In genomic region chr11:63838682-63839507, GRCh38 we compare ENCODE assay signal across 1 cellular context.
A peak's percentile ranks its signal among the peaks of the same experiment; 100 is the strongest.
TF ChIP-seq lines count a peak whose summit lies in the region.

Gene MARK2 (plus strand): TSS chr11:63839110. CDS start chr11:63839507, 397 bp downstream.

TF ChIP-seq in HepG2, 621 proteins besides CTCF, POLR2A, EP300 and RAD21 (continued from another document):
- TF ChIP-seq TRIM22 (IDR thresholded peaks at IDR 0.05), result no peak
- no peak for TF ChIP-seq ZNF709 (CRISPR knock-in tag; IDR thresholded peaks at IDR 0.05)
- 0 out of 2 replicates have a peak, but pooled peaks have one; percentile 20 for TF ChIP-seq NFYB (CRISPR knock-in tag; IDR thresholded peaks at IDR 0.05)
- TF ChIP-seq ARID4A (CRISPR knock-in tag; IDR thresholded peaks at IDR 0.05; ENCODE audit: borderline replicate concordance), result peak; percentile 46; the same call in 1 of the 2 replicates
- TF ChIP-seq ZFX (CRISPR knock-in tag; IDR thresholded peaks at IDR 0.05; ENCODE audit: low read depth), result peak; percentile 89
- TF ChIP-seq ZNF430 (CRISPR knock-in tag; IDR thresholded peaks at IDR 0.05), result 0 out of 2 replicates have a peak, but pooled peaks have one; percentile 43
- TF ChIP-seq CBX1 (IDR thresholded peaks at IDR 0.05; ENCODE audit: low read depth), result peak; percentile 42
- peak; percentile 87 for TF ChIP-seq RBFOX2 (IDR thresholded peaks at IDR 0.05; ENCODE audit: low read depth, low read length)
- TF ChIP-seq THAP11 (CRISPR knock-in tag; IDR thresholded peaks at IDR 0.05), result peak; percentile 54
- no peak for TF ChIP-seq TARDBP (CRISPR knock-in tag; IDR thresholded peaks at IDR 0.05)
- TF ChIP-seq SNAPC2 (CRISPR knock-in tag; IDR thresholded peaks at IDR 0.05), result no peak
- TF ChIP-seq KLF15 (CRISPR knock-in tag; IDR thresholded peaks at IDR 0.05; ENCODE audit: borderline replicate concordance), result no peak
- peak; percentile 45 for TF ChIP-seq PATZ1 (CRISPR knock-in tag; IDR thresholded peaks at IDR 0.05)
- peak; percentile 77 for TF ChIP-seq HNRNPLL (IDR thresholded peaks at IDR 0.05; ENCODE audit: low read depth, low read length, poor library complexity, severe bottlenecking)
- TF ChIP-seq ZNF264 (CRISPR knock-in tag; IDR thresholded peaks at IDR 0.05), result no peak
- peak; percentile 70; the same call in 1 of the 2 replicates for TF ChIP-seq HOXA3 (CRISPR knock-in tag; IDR thresholded peaks at IDR 0.05)
- TF ChIP-seq ZFP62 (CRISPR knock-in tag; IDR thresholded peaks at IDR 0.05), result no peak
- no peak for TF ChIP-seq ETS1 (CRISPR knock-in tag; IDR thresholded peaks at IDR 0.05)
- TF ChIP-seq MNT (IDR thresholded peaks at IDR 0.05), result peak; percentile 66
- peak; percentile 67 for TF ChIP-seq ZBTB14 (CRISPR knock-in tag; IDR thresholded peaks at IDR 0.05)
- TF ChIP-seq POLR2AphosphoS5 (IDR thresholded peaks at IDR 0.05; ENCODE audit: low read depth, low read length), result peak; percentile 42
- no peak for TF ChIP-seq ZNF143 (CRISPR knock-in tag; IDR thresholded peaks at IDR 0.05)
- TF ChIP-seq MYNN (CRISPR knock-in tag; IDR thresholded peaks at IDR 0.05; ENCODE audit: low read depth), result no peak
- TF ChIP-seq SP1 (IDR thresholded peaks at IDR 0.05), result no peak
- TF ChIP-seq SP1 (CRISPR knock-in tag; IDR thresholded peaks at IDR 0.05), result peak; percentile 80
- peak; percentile 11; the same call in 1 of the 2 replicates for TF ChIP-seq ETV5 (CRISPR knock-in tag; IDR thresholded peaks at IDR 0.05; ENCODE audit: borderline replicate concordance)
- TF ChIP-seq MXI1 (IDR thresholded peaks at IDR 0.05; ENCODE audit: borderline replicate concordance, low read depth, low read length), result peak; percentile 4; the same call in 1 of the 3 replicates
- no peak for TF ChIP-seq REXO4 (CRISPR knock-in tag; IDR thresholded peaks at IDR 0.05; ENCODE audit: borderline replicate concordance)
- TF ChIP-seq ASH2L (IDR thresholded peaks at IDR 0.05; ENCODE audit: insufficient read length, low read depth, low read length), result peak; percentile 39
